In the genomic region with DNA sequence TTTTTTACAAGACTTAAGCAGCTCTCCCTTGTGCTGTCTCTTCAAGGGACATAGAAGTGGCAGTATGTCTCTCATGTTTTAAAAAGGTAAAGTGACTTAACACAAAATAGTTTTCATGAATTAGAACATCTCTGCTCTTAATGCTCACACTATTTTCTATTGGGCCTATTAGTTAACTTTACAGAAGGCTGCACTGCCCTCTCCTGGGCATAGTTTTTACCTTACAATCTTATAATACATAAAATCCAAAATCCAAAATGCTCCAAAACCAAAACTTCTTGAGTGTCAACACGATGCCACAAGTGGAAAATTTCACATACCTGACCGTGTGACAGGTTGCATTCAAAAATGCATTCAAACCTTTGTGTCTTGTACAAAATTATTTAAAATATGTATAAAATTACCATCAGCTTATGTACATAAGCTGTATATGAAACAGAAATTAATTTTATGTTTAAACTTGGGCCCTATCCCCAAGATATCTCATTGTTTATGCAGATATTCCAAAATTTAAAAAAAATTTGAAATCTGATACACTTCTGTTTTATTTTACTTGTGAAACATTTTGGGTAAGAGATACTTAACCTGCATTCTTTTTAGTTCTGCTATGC, we compare ENCODE assay signal across 8 cellular contexts. TPM values are rescaled to one million over a fixed set of nuclear protein-coding genes. Genes with fewer than 3 reads are reported as not detected.
A peak's percentile ranks its signal among the peaks of the same experiment; 100 is the strongest.
DNase-seq lines count a peak whose midpoint lies in the region; ATAC-seq and TF ChIP-seq lines count a peak whose summit lies in the region.

No MANE protein-coding gene starts in this region.

- H3K27me3 ChIP-seq in ascending aorta: no peaks in the 10 kb centered on the region

- H3K4me3 ChIP-seq in AG09309 (ENCODE audit: control insufficient read depth, low read depth, low read length) (no peak overlapping the region), SK-N-MC (peak overlapping the region; percentile 39), ascending aorta (no peak overlapping the region)

- peak; percentile 64 for ATAC-seq in GM18502 (IDR thresholded peaks at IDR 0.05; ENCODE audit: poor library complexity, unreplicated experiment)
- no peak for ATAC-seq in HG03520 (IDR thresholded peaks at IDR 0.05; ENCODE audit: unreplicated experiment)

- TF ChIP-seq CTCF in AG09309 (IDR thresholded peaks at IDR 0.05; ENCODE audit: control insufficient read depth, insufficient read depth, low read depth, low read length, missing control alignments) (peak; percentile 45), ascending aorta (IDR thresholded peaks at IDR 0.05) (peak; percentile 33 to 63 (median 38))

- H3K4me1 ChIP-seq in ascending aorta: peaks cover 8 to 62% of the 10 kb centered on the region in 2 donors

- intact Hi-C loops in ascending aorta (cut with DNase I): loop anchor here (1.0 kb wide), 1 partner anchor 56 kb away; no protein-coding TSS in a partner anchor

- peaks cover 6% of the 10 kb centered on the region; the same call in 1 of the 2 replicates for H3K9me3 ChIP-seq in SK-N-MC (ENCODE audit: low read depth, low read length)
- H3K9me3 ChIP-seq in ascending aorta: no peaks in the 10 kb centered on the region

- DNase-seq in AG09309 (ENCODE audit: low read depth): no peak
- peak; percentile 51 for DNase-seq in HT1080 (ENCODE audit: low read depth)
- peak; percentile 73 for DNase-seq in SK-N-MC (ENCODE audit: low read depth, low spot score)
- peak in 1 of 2 donors; percentile 75 for DNase-seq in ascending aorta (ENCODE audit: low spot score in 2 of 2)
- DNase-seq in iris pigment epithelial cell (ENCODE audit: low read depth): peak; percentile 59
- DNase-seq in stimulated activated CD4-positive, alpha-beta T cell treated with anti-CD3 and anti-CD28 coated beads, Interleukin-4, amount 100 ng/mL, for 48 hours (ENCODE audit: low read depth in 2 of 2): peak; percentile 22 to 34

- H3K9ac ChIP-seq in SK-N-MC (ENCODE audit: insufficient read length): peak overlapping the region; percentile 28

- H3K27ac ChIP-seq in SK-N-MC (peak overlapping the region; percentile 76), ascending aorta (peak overlapping the region in 1 of 2 donors; percentile 91)

- 0 out of 2 replicates have a peak, but pooled peaks cover 3% of the 10 kb centered on the region for H3K36me3 ChIP-seq in SK-N-MC (ENCODE audit: insufficient read depth, low read length)
- H3K36me3 ChIP-seq in ascending aorta: peaks cover 0 to 22% of the 10 kb centered on the region in 2 donors

RNA-seq across cellular contexts. Expression of a gene that starts 25.8 kb away (rescaled TPM):
- total RNA-seq in HT1080 (2014; rRNA removed; shearing (Covaris generic)): 48.8 and 54.8 TPM in 2 replicates
- 38.5 and 46.2 TPM in 2 replicates for polyA plus RNA-seq in HT1080 (2015; cell fraction: cytosol; rRNA removed)
- polyA plus RNA-seq in HT1080 (2015; cell fraction: nucleus; rRNA removed): 178 and 196 TPM in 2 replicates
- 108 TPM for total RNA-seq in ascending aorta
